ENCODE assay signal across 21 cellular contexts in genomic region chr16:15986261-15986660, GRCh38.
"Had no signal": no experiment of that assay in that cellular context is flagged by ENCODE, and none has a peak within 500 bp of the region (broad histone marks: within the 10 kb centered on the region; RNA-seq: fewer than 3 reads in every experiment).

No MANE protein-coding gene starts in this region.

- H3K4me3 Mint-ChIP-seq: activated CD4-positive, alpha-beta memory T cell treated with anti-CD3 and anti-CD28 coated beads for 36 hours; activated naive CD8-positive, alpha-beta T cell treated with anti-CD3 and anti-CD28 coated beads, Interleukin-2, amount 10 ng/mL, durations not matched to agents 7 days and 5 days; nephron; type B pancreatic cell had no signal

- H3K9me3 ChIP-seq: thoracic aorta, vagina had no signal

- H3K4me3 ChIP-seq: smooth muscle cell, thoracic aorta, vagina had no signal

- H3K27ac Mint-ChIP-seq: activated CD4-positive, alpha-beta memory T cell treated with anti-CD3 and anti-CD28 coated beads for 36 hours; activated naive CD8-positive, alpha-beta T cell treated with anti-CD3 and anti-CD28 coated beads, Interleukin-2, amount 10 ng/mL, durations not matched to agents 7 days and 5 days; nephron; type B pancreatic cell had no signal

- H3K36me3 ChIP-seq: thoracic aorta, vagina had no signal

- H3K27ac ChIP-seq: epithelial cell of prostate, parathyroid adenoma, vagina had no signal

- H3K27me3 Mint-ChIP-seq: activated CD4-positive, alpha-beta memory T cell treated with anti-CD3 and anti-CD28 coated beads for 36 hours; activated naive CD8-positive, alpha-beta T cell treated with anti-CD3 and anti-CD28 coated beads, Interleukin-2, amount 10 ng/mL, durations not matched to agents 7 days and 5 days; type B pancreatic cell had no signal

- H3K27me3 ChIP-seq: vagina had no signal

- ATAC-seq: left ventricle myocardium superior, sciatic nerve had no signal

- DNase-seq: activated CD4-positive, alpha-beta memory T cell treated with anti-CD3 and anti-CD28 coated beads for 36 hours; activated CD4-positive, alpha-beta T cell treated with anti-CD3 and anti-CD28 coated beads for 48 hours; activated naive CD4-positive, alpha-beta T cell; activated naive CD8-positive, alpha-beta T cell treated with anti-CD3 and anti-CD28 coated beads, Interleukin-2, amount 10 ng/mL, durations not matched to agents 7 days and 5 days; amniotic stem cell; cerebellar nuclear complex; cortex of kidney; foreskin fibroblast; kidney glomerular epithelial cell; left ventricle myocardium superior; mammary epithelial cell; stimulated activated CD4-positive, alpha-beta T cell treated with anti-CD3 and anti-CD28 coated beads, Interleukin-15, amount 100 ng/mL, for 24 hours; stimulated activated naive CD4-positive, alpha-beta T cell had no signal
